In genomic region chr12:1793426-1794210, GRCh38 we compare ENCODE assay signal across 27 cellular contexts. TPM values are rescaled to one million over a fixed set of nuclear protein-coding genes. Genes with fewer than 3 reads are reported as not detected.
A peak's percentile ranks its signal among the peaks of the same experiment; 100 is the strongest.
DNase-seq lines count a peak whose midpoint lies in the region; ATAC-seq and TF ChIP-seq lines count a peak whose summit lies in the region.
"Had no signal": no experiment of that assay in that cellular context is flagged by ENCODE, and none has a peak within 500 bp of the region (broad histone marks: within the 10 kb centered on the region; RNA-seq: fewer than 3 reads in every experiment).

No MANE protein-coding gene starts in this region.

- no peak overlapping the region for H3K4me3 ChIP-seq in mesendoderm (ENCODE audit: low read length)
- no peak overlapping the region for H3K4me3 ChIP-seq in upper lobe of left lung
- H3K4me3 ChIP-seq: A549, sigmoid colon, SJCRH30 had no signal

- H3K27ac ChIP-seq in cingulate gyrus (ENCODE audit: low read depth, low read length) (peak overlapping the region; percentile 13), mesendoderm (ENCODE audit: low read depth, low read length) (peak overlapping the region; percentile 91), upper lobe of left lung (peak overlapping the region in 3 of 4 donors; percentile 73 to 96 (median 79))
- H3K27ac ChIP-seq: A549, SJCRH30 had no signal

- H2BK120ac ChIP-seq in mesendoderm (ENCODE audit: low read depth, low read length) = no peak overlapping the region

- no peak for TF ChIP-seq POLR2A in upper lobe of left lung (IDR thresholded peaks at IDR 0.05)

- no peak overlapping the region for H3K4me3 Mint-ChIP-seq in activated naive CD8-positive, alpha-beta T cell treated with anti-CD3 and anti-CD28 coated beads, Interleukin-2, amount 10 ng/mL, durations not matched to agents 7 days and 5 days
- no peak overlapping the region for H3K4me3 Mint-ChIP-seq in activated naive CD8-positive, alpha-beta T cell treated with anti-CD3 and anti-CD28 coated beads for 36 hours
- no peak overlapping the region for H3K4me3 Mint-ChIP-seq in activated T-helper 1 cell treated with anti-CD3 and anti-CD28 coated beads, Interleukin-12 subunit alpha, Interleukin-12 subunit beta, Interleukin-2, Interleukin-4 antibody, amounts not matched to agents 30 ng/mL and 10 ng/mL and 1 ng/mL, durations not matched to agents 14 hours and 24 hours and 36 hours
- H3K4me3 Mint-ChIP-seq: neural crest cell had no signal

- peak overlapping the region; percentile 13 for H3K18ac ChIP-seq in mesendoderm (ENCODE audit: low read length)

- H3K4me1 ChIP-seq in mesendoderm (ENCODE audit: control insufficient read depth, low read depth, low read length) (peaks cover 5% of the 10 kb centered on the region), upper lobe of left lung (peaks cover 25 to 32% (median 29%) of the 10 kb centered on the region in 4 donors)

- peak overlapping the region; percentile 79 for H3K56ac ChIP-seq in mesendoderm (ENCODE audit: low read length)

- DNase-seq in activated naive CD8-positive, alpha-beta T cell treated with anti-CD3 and anti-CD28 coated beads, Interleukin-2, amount 10 ng/mL, durations not matched to agents 7 days and 5 days = peak; percentile 24
- DNase-seq in activated naive CD8-positive, alpha-beta T cell treated with anti-CD3 and anti-CD28 coated beads for 36 hours = no peak
- DNase-seq in mesendoderm (no peak), upper lobe of left lung (peak in 1 of 2 donors; percentile 73), occipital lobe (lab: John Stamatoyannopoulos, UW) (no peak)
- DNase-seq in stimulated activated CD8-positive, alpha-beta memory T cell treated with anti-CD3 and anti-CD28 coated beads, Interleukin-4, amount 100 ng/mL, for 48 hours = no peak
- DNase-seq in activated T-helper 1 cell treated with anti-CD3 and anti-CD28 coated beads, Interleukin-12 subunit alpha, Interleukin-12 subunit beta, Interleukin-2, Interleukin-4 antibody, amounts not matched to agents 30 ng/mL and 10 ng/mL and 1 ng/mL, durations not matched to agents 14 hours and 24 hours and 36 hours (ENCODE audit: low spot score) = no peak
- DNase-seq: activated CD4-positive, alpha-beta T cell treated with anti-CD3 and anti-CD28 coated beads, Interleukin-2, amount 50 U/mL, for 48 hours; activated CD4-positive, CD25-positive, alpha-beta regulatory T cell; activated CD8-positive, alpha-beta memory T cell treated with anti-CD3 and anti-CD28 coated beads, Interleukin-2, amount 50 U/mL, for 4 hours; caudate nucleus; COR-L47; NCI-H1105 treated with DMSO at 0.1 percent for 48 hours; NCI-H1930; NCI-H526; sigmoid colon; SJCRH30; stimulated activated CD4-positive, alpha-beta T cell treated with anti-CD3 and anti-CD28 coated beads, Interleukin-15, amount 100 ng/mL, for 24 hours; stimulated activated naive CD4-positive, alpha-beta T cell treated with Interleukin-2 at 50 U/mL for 16 hours; T-helper 1 cell had no signal

- no peaks in the 10 kb centered on the region for H3K79me2 ChIP-seq in mesendoderm (ENCODE audit: control insufficient read depth, insufficient read depth, low read length)

- H4K8ac ChIP-seq in mesendoderm (ENCODE audit: low read depth, low read length) = no peak overlapping the region

- no peaks in the 10 kb centered on the region for H3K27me3 ChIP-seq in mesendoderm (ENCODE audit: insufficient read depth, low read length, poor library complexity)
- no peaks in the 10 kb centered on the region for H3K27me3 ChIP-seq in upper lobe of left lung
- H3K27me3 ChIP-seq: sigmoid colon, SJCRH30 had no signal

- H3K27me3 Mint-ChIP-seq in activated naive CD8-positive, alpha-beta T cell treated with anti-CD3 and anti-CD28 coated beads, Interleukin-2, amount 10 ng/mL, durations not matched to agents 7 days and 5 days = no peaks in the 10 kb centered on the region
- no peaks in the 10 kb centered on the region for H3K27me3 Mint-ChIP-seq in activated naive CD8-positive, alpha-beta T cell treated with anti-CD3 and anti-CD28 coated beads for 36 hours
- no peaks in the 10 kb centered on the region for H3K27me3 Mint-ChIP-seq in activated T-helper 1 cell treated with anti-CD3 and anti-CD28 coated beads, Interleukin-12 subunit alpha, Interleukin-12 subunit beta, Interleukin-2, Interleukin-4 antibody, amounts not matched to agents 30 ng/mL and 10 ng/mL and 1 ng/mL, durations not matched to agents 14 hours and 24 hours and 36 hours (ENCODE audit: insufficient read depth)

- peak overlapping the region; percentile 37 for H2BK5ac ChIP-seq in mesendoderm (ENCODE audit: low read length)

- no peak for TF ChIP-seq CTCF in upper lobe of left lung (IDR thresholded peaks at IDR 0.05)

- no peak overlapping the region for H3K4ac ChIP-seq in mesendoderm (ENCODE audit: low read depth, low read length)

- H3K36me3 Mint-ChIP-seq in activated naive CD8-positive, alpha-beta T cell treated with anti-CD3 and anti-CD28 coated beads, Interleukin-2, amount 10 ng/mL, durations not matched to agents 7 days and 5 days = no peaks in the 10 kb centered on the region
- peaks cover 2% of the 10 kb centered on the region for H3K36me3 Mint-ChIP-seq in activated naive CD8-positive, alpha-beta T cell treated with anti-CD3 and anti-CD28 coated beads for 36 hours
- no peaks in the 10 kb centered on the region for H3K36me3 Mint-ChIP-seq in activated T-helper 1 cell treated with anti-CD3 and anti-CD28 coated beads, Interleukin-12 subunit alpha, Interleukin-12 subunit beta, Interleukin-2, Interleukin-4 antibody, amounts not matched to agents 30 ng/mL and 10 ng/mL and 1 ng/mL, durations not matched to agents 14 hours and 24 hours and 36 hours (ENCODE audit: low read depth)

- no peak overlapping the region for H2BK15ac ChIP-seq in mesendoderm (replicated peaks; ENCODE audit: low read depth)

- H3K9me3 ChIP-seq in upper lobe of left lung = no peaks in the 10 kb centered on the region
- H3K9me3 ChIP-seq: A549, sigmoid colon, SJCRH30 had no signal

- intact Hi-C loops in activated T-helper 1 cell treated with anti-CD3 and anti-CD28 coated beads, Interleukin-12 subunit alpha, Interleukin-12 subunit beta, Interleukin-2, Interleukin-4 antibody, amounts not matched to agents 30 ng/mL and 10 ng/mL and 1 ng/mL, durations not matched to agents 14 hours and 24 hours and 36 hours (cut with micrococcal nuclease) = no loop called here

- no peaks in the 10 kb centered on the region for H3K9me3 Mint-ChIP-seq in activated naive CD8-positive, alpha-beta T cell treated with anti-CD3 and anti-CD28 coated beads, Interleukin-2, amount 10 ng/mL, durations not matched to agents 7 days and 5 days
- H3K9me3 Mint-ChIP-seq in activated naive CD8-positive, alpha-beta T cell treated with anti-CD3 and anti-CD28 coated beads for 36 hours = no peaks in the 10 kb centered on the region
- no peaks in the 10 kb centered on the region for H3K9me3 Mint-ChIP-seq in activated T-helper 1 cell treated with anti-CD3 and anti-CD28 coated beads, Interleukin-12 subunit alpha, Interleukin-12 subunit beta, Interleukin-2, Interleukin-4 antibody, amounts not matched to agents 30 ng/mL and 10 ng/mL and 1 ng/mL, durations not matched to agents 14 hours and 24 hours and 36 hours
- H3K9me3 Mint-ChIP-seq: neural crest cell had no signal

- POLR2A ChIA-PET in activated naive CD8-positive, alpha-beta T cell treated with anti-CD3 and anti-CD28 coated beads, Interleukin-2, amount 10 ng/mL, durations not matched to agents 7 days and 5 days (lab: Charles Lee) = no interaction called here

- no peak overlapping the region for H3K4me2 ChIP-seq in mesendoderm (ENCODE audit: low read length)
- H3K4me2 ChIP-seq: A549 had no signal

- no peak overlapping the region for H3K9ac ChIP-seq in mesendoderm (ENCODE audit: low read length)

- peak overlapping the region; percentile 53 for H2AK5ac ChIP-seq in mesendoderm (ENCODE audit: low read length)

- no CpG with 5 or more reads among the region's 26 CpGs for WGBS in mesendoderm (ENCODE audit: extremely low coverage, insufficient coverage, low lambda C conversion rate)
- WGBS in upper lobe of left lung, 2 donors = 97 to 98% methylated on average over 19 to 26 of the region's 26 CpGs

- H3K79me1 ChIP-seq in mesendoderm (ENCODE audit: low read length) = no peaks in the 10 kb centered on the region

- H3K4me1 Mint-ChIP-seq in activated naive CD8-positive, alpha-beta T cell treated with anti-CD3 and anti-CD28 coated beads, Interleukin-2, amount 10 ng/mL, durations not matched to agents 7 days and 5 days = peaks cover 28% of the 10 kb centered on the region
- peaks cover 25% of the 10 kb centered on the region for H3K4me1 Mint-ChIP-seq in activated naive CD8-positive, alpha-beta T cell treated with anti-CD3 and anti-CD28 coated beads for 36 hours
- H3K4me1 Mint-ChIP-seq in activated T-helper 1 cell treated with anti-CD3 and anti-CD28 coated beads, Interleukin-12 subunit alpha, Interleukin-12 subunit beta, Interleukin-2, Interleukin-4 antibody, amounts not matched to agents 30 ng/mL and 10 ng/mL and 1 ng/mL, durations not matched to agents 14 hours and 24 hours and 36 hours (ENCODE audit: low read depth) = peaks cover 26% of the 10 kb centered on the region

- no peaks in the 10 kb centered on the region for H3K36me3 ChIP-seq in mesendoderm (ENCODE audit: control insufficient read depth, insufficient read depth, low read length)
- no peaks in the 10 kb centered on the region for H3K36me3 ChIP-seq in upper lobe of left lung
- H3K36me3 ChIP-seq: sigmoid colon, SJCRH30 had no signal

- no peak overlapping the region for H3K27ac Mint-ChIP-seq in activated naive CD8-positive, alpha-beta T cell treated with anti-CD3 and anti-CD28 coated beads, Interleukin-2, amount 10 ng/mL, durations not matched to agents 7 days and 5 days
- no peak overlapping the region for H3K27ac Mint-ChIP-seq in activated naive CD8-positive, alpha-beta T cell treated with anti-CD3 and anti-CD28 coated beads for 36 hours
- no peak overlapping the region for H3K27ac Mint-ChIP-seq in activated T-helper 1 cell treated with anti-CD3 and anti-CD28 coated beads, Interleukin-12 subunit alpha, Interleukin-12 subunit beta, Interleukin-2, Interleukin-4 antibody, amounts not matched to agents 30 ng/mL and 10 ng/mL and 1 ng/mL, durations not matched to agents 14 hours and 24 hours and 36 hours

- no peak for ATAC-seq in activated naive CD8-positive, alpha-beta T cell treated with anti-CD3 and anti-CD28 coated beads, Interleukin-2, amount 10 ng/mL, durations not matched to agents 7 days and 5 days (ENCODE audit: low read depth)
- no peak for ATAC-seq in upper lobe of left lung (ENCODE audit: low FRiP score in 2 of 2)
- ATAC-seq: A549 had no signal

- no peak for TF ChIP-seq EP300 in upper lobe of left lung (IDR thresholded peaks at IDR 0.05)

- peak overlapping the region; percentile 73 for H3K23ac ChIP-seq in mesendoderm (ENCODE audit: low read length)

- no peak overlapping the region for H4K5ac ChIP-seq in mesendoderm (ENCODE audit: low read length)

RNA-seq across cellular contexts. Expression of gene LRTM2, which starts 26.7 kb away (rescaled TPM):
- total RNA-seq in activated naive CD8-positive, alpha-beta T cell treated with anti-CD3 and anti-CD28 coated beads, Interleukin-2, amount 10 ng/mL, durations not matched to agents 7 days and 5 days = not detected
- not detected for total RNA-seq in activated naive CD8-positive, alpha-beta T cell treated with anti-CD3 and anti-CD28 coated beads for 36 hours
- not detected for polyA plus RNA-seq in mesendoderm (2013, experiment 1 of 2)
- 0.04 TPM for polyA plus RNA-seq in mesendoderm (2013, experiment 2 of 2)
- not detected for total RNA-seq in upper lobe of left lung
- total RNA-seq in activated T-helper 1 cell treated with anti-CD3 and anti-CD28 coated beads, Interleukin-12 subunit alpha, Interleukin-12 subunit beta, Interleukin-2, Interleukin-4 antibody, amounts not matched to agents 30 ng/mL and 10 ng/mL and 1 ng/mL, durations not matched to agents 14 hours and 24 hours and 36 hours = not detected in 2 replicates
- total RNA-seq in occipital lobe = 4.5 TPM
- total RNA-seq: dermis microvascular lymphatic vessel endothelial cell, kidney epithelial cell, MCF 10A, SJCRH30 had no signal
- polyA plus RNA-seq: A549, BJ had no signal

Comparison
In these comparisons a context has a peak if more than half of its experiments do, and no peak if none do; other contexts are left out.
1. H3K27ac ChIP-seq: peak in every context shown above with its lines; median percentile 91 in mesendoderm; 79 in upper lobe of left lung; 13 in cingulate gyrus.